In genomic region chr2:152030596-152031328, GRCh38 we compare ENCODE assay signal across 8 cellular contexts.
DNase-seq lines count a peak whose midpoint lies in the region; ATAC-seq, FAIRE-seq and TF ChIP-seq lines count a peak whose summit lies in the region.
"Not testable (repeated sequence)": the region's sequence is repeated elsewhere in the genome, so short reads cannot be mapped to it uniquely, and the experiment has no call there.

No MANE protein-coding gene starts in this region.

- peaks cover 19% of the 10 kb centered on the region for H3K4me1 ChIP-seq in GM12878 (ENCODE audit: control insufficient read depth, insufficient read depth, low read length)

- ATAC-seq in GM18498 (IDR thresholded peaks at IDR 0.05; ENCODE audit: unreplicated experiment), result peak; percentile 42
- ATAC-seq in GM18907 (IDR thresholded peaks at IDR 0.05; ENCODE audit: unreplicated experiment), result peak; percentile 66
- peak; percentile 49 for ATAC-seq in GM21619 (IDR thresholded peaks at IDR 0.05; ENCODE audit: unreplicated experiment)
- peak; percentile 28 for ATAC-seq in HG02884 (IDR thresholded peaks at IDR 0.05; ENCODE audit: unreplicated experiment)
- peak; percentile 54 for ATAC-seq in HG03457 (IDR thresholded peaks at IDR 0.05; ENCODE audit: unreplicated experiment)
- peak; percentile 84 for ATAC-seq in GM12878
- peak; percentile 39 for ATAC-seq in sciatic nerve

- not testable (repeated sequence) for H3K4me3 ChIP-seq in GM12878

- CTCF ChIA-PET in GM12878 (lab: Yijun Ruan, JAX), result not testable (repeated sequence)

- intact Hi-C loops in GM12878 (cut with micrococcal nuclease; ENCODE audit: unreplicated experiment); sciatic nerve (cut with DNase I): not testable (repeated sequence)

- H4K20me1 ChIP-seq in GM12878 (ENCODE audit: control insufficient read depth, insufficient read depth), result not testable (repeated sequence)

- RAD21 ChIA-PET in GM12878 (lab: Charles Lee; ENCODE audit: unreplicated experiment), result not testable (repeated sequence)

- not testable (repeated sequence) for TF ChIP-seq EP300 in GM12878 (IDR thresholded peaks at IDR 0.05; ENCODE audit: borderline replicate concordance in 1 of 2, control insufficient read depth in 1 of 2, low read depth in 2 of 2, low read length in 2 of 2)

- BruUV-seq in GM12878 (replicated peaks; lab: Mats Ljungman, UMichigan), result not testable (repeated sequence)

- DNase-seq in NOMO-1 (lab: John Stamatoyannopoulos, UW; ENCODE audit: unreplicated experiment in 2 of 2), result peak; percentile 77 to 89
- DNase-seq in GM12878 (ENCODE audit: low read depth, low spot score); sciatic nerve (ENCODE audit: low spot score): not testable (repeated sequence)

- not testable (repeated sequence) for TF ChIP-seq POLR2A in GM12878 (IDR thresholded peaks at IDR 0.05; ENCODE audit: low read depth, low read length)

- not testable (repeated sequence) for H3K36me3 ChIP-seq in GM12878 (ENCODE audit: control insufficient read depth in 2 of 2, insufficient read depth in 2 of 2, low read length in 1 of 2)

- POLR2A ChIA-PET in GM12878 (lab: Charles Lee), result not testable (repeated sequence)

- in situ Hi-C loops in GM12878 (cut with MboI), result loop anchor here (5.0 to 10.0 kb wide), 2 partner anchors 304 to 602 kb away; partner anchors contain the start of gene FMNL2

- 0 out of 2 replicates have a peak overlapping the region, but pooled peaks have one; percentile 33 for H3K27ac ChIP-seq in GM12878 (ENCODE audit: control insufficient read depth, insufficient read depth)

- not testable (repeated sequence) for H3K9me3 ChIP-seq in GM12878 (replicated peaks; ENCODE audit: control insufficient read depth, insufficient read depth, low read length)

- FAIRE-seq in GM12878 (lab: Jason Lieb, UNC), result peak; percentile 49

- peak overlapping the region; percentile 29; the same call in 1 of the 2 replicates for H2AFZ ChIP-seq in GM12878 (ENCODE audit: control insufficient read depth, low read depth, low read length)

- SMC1A ChIA-PET in GM12878 (lab: Charles Lee; ENCODE audit: uncharacterized antibody, unreplicated experiment), result not testable (repeated sequence)

- not testable (repeated sequence) for TF ChIP-seq CTCF in GM12878 (IDR thresholded peaks at IDR 0.05 in 2 of 3, conservative IDR thresholded peaks at IDR 0.05 in 1 of 3; ENCODE audit: control insufficient read depth in 2 of 3, extremely low read depth in 1 of 3, insufficient read depth in 1 of 3, low read depth in 3 of 3, low read length in 3 of 3)

- 38% methylated on average over 4 of the region's 4 CpGs for WGBS in GM12878 (ENCODE audit: insufficient coverage, insufficient replicate concordance, low lambda C conversion rate, missing lambda C conversion rate)

- peak overlapping the region; percentile 47 for H3K4me2 ChIP-seq in GM12878 (ENCODE audit: control insufficient read depth, insufficient read depth)

- not testable (repeated sequence) for H3K27me3 ChIP-seq in GM12878 (replicated peaks in 1 of 2; ENCODE audit: control insufficient read depth in 2 of 2, insufficient read depth in 2 of 2, low read length in 1 of 2)

- H3K9ac ChIP-seq in GM12878 (ENCODE audit: control insufficient read depth, insufficient read depth, low read length), result not testable (repeated sequence)

- not testable (repeated sequence) for TF ChIP-seq RAD21 in GM12878 (IDR thresholded peaks at IDR 0.05; ENCODE audit: insufficient read depth, low read depth, low read length)

- not testable (repeated sequence) for H3K79me2 ChIP-seq in GM12878 (ENCODE audit: control insufficient read depth, insufficient read depth, low read length)

TF ChIP-seq in GM12878, 131 proteins besides CTCF, POLR2A, EP300 and RAD21:
- peak; percentile 51; the same call in 1 of the 2 replicates for TF ChIP-seq IKZF1 (conservative IDR thresholded peaks at IDR 0.05)
- peak; percentile 32; the same call in 1 of the 2 replicates for TF ChIP-seq SMARCA5 (IDR thresholded peaks at IDR 0.05)
- TF ChIP-seq NFIC (IDR thresholded peaks at IDR 0.05; ENCODE audit: low read depth, low read length), result peak; percentile 50; the same call in 1 of the 2 replicates
- peak; percentile 61 to 69; a peak in 3 of 4 replicates for TF ChIP-seq IKZF2 (IDR thresholded peaks at IDR 0.05)
- TF ChIP-seq MTA2 (IDR thresholded peaks at IDR 0.05; ENCODE audit: low read depth), result peak; percentile 32; the same call in 1 of the 2 replicates
- TF ChIP-seq GATAD2B (conservative IDR thresholded peaks at IDR 0.05; ENCODE audit: low read depth), result 0 out of 2 replicates have a peak, but pooled peaks have one; percentile 25
- 0 out of 2 replicates have a peak, but pooled peaks have one; percentile 37 for TF ChIP-seq EED (IDR thresholded peaks at IDR 0.05; ENCODE audit: low read depth)
- TF ChIP-seq SPI1 (IDR thresholded peaks at IDR 0.05; ENCODE audit: borderline replicate concordance, insufficient read depth, low read depth, low read length), result 0 out of 2 replicates have a peak, but pooled peaks have one; percentile 9
- TF ChIP-seq RUNX3 (IDR thresholded peaks at IDR 0.05; ENCODE audit: low read length), result peak; percentile 52; the same call in 1 of the 2 replicates

Comparison
In these comparisons a context has a peak if more than half of its experiments do, and no peak if none do; other contexts are left out.
1. ATAC-seq: peak in every context shown above with its lines; median percentile 84 in GM12878; 66 in GM18907; 54 in HG03457; 49 in GM21619; 42 in GM18498; 39 in sciatic nerve; 28 in HG02884.